9 cellular contexts compared by ENCODE assay signal in genomic region chr12:42235426-42235825, GRCh38. TPM values are rescaled to one million over a fixed set of nuclear protein-coding genes. Genes with fewer than 3 reads are reported as not detected.
A peak's percentile ranks its signal among the peaks of the same experiment; 100 is the strongest.
DNase-seq lines count a peak whose midpoint lies in the region; TF ChIP-seq lines count a peak whose summit lies in the region.
"Had no signal": no experiment of that assay in that cellular context is flagged by ENCODE, and none has a peak within 500 bp of the region (broad histone marks: within the 10 kb centered on the region; RNA-seq: fewer than 3 reads in every experiment).

No MANE protein-coding gene starts in this region.

- H3K27me3 Mint-ChIP-seq in activated T-cell treated with anti-CD3 and anti-CD28 coated beads, Interleukin-2, amount 50 U/mL, for 24 hours, result no peaks in the 10 kb centered on the region
- H3K27me3 Mint-ChIP-seq: activated CD8-positive, alpha-beta memory T cell treated with anti-CD3 and anti-CD28 coated beads, Interleukin-2, amount 10 ng/mL, durations not matched to agents 7 days and 5 days had no signal

- peaks cover 47% of the 10 kb centered on the region for H3K36me3 Mint-ChIP-seq in activated T-cell treated with anti-CD3 and anti-CD28 coated beads, Interleukin-2, amount 50 U/mL, for 24 hours (ENCODE audit: low read depth)

- peaks cover 0 to 8% (median 0%) of the 10 kb centered on the region in 4 donors for H3K36me3 ChIP-seq in transverse colon

- no peaks in the 10 kb centered on the region for H3K27me3 ChIP-seq in transverse colon

- H3K4me3 ChIP-seq in choroid plexus epithelial cell (ENCODE audit: low read depth, low read length), result no peak overlapping the region
- H3K4me3 ChIP-seq in transverse colon, result no peak overlapping the region

- peaks cover 0 to 44% (median 23%) of the 10 kb centered on the region in 4 donors for H3K4me1 ChIP-seq in transverse colon

- peak overlapping the region; percentile 53 to 97 (median 72) for H3K27ac ChIP-seq in transverse colon

- in situ Hi-C loops in transverse colon (cut with MboI; ENCODE audit: low pct_ligation_motif_present in 1 of 4, low pct_unique_long_range_greater_than_20kb in 1 of 4, low sequenced_read_pairs in 3 of 4), result loop anchor here in 2 of 4 donors (10.0 to 25.0 kb wide), 3 partner anchors 89 to 98 kb away; partner anchors contain the start of genes GXYLT1 (in 2 of the 2), PPHLN1 (in 2 of the 2) and ZCRB1 (in 2 of the 2)

- H3K9me3 ChIP-seq in transverse colon, result no peaks in the 10 kb centered on the region

- no peak for TF ChIP-seq POLR2A in transverse colon (IDR thresholded peaks at IDR 0.05)

- H3K9me3 Mint-ChIP-seq in activated T-cell treated with anti-CD3 and anti-CD28 coated beads, Interleukin-2, amount 50 U/mL, for 24 hours, result no peaks in the 10 kb centered on the region

- no peak for TF ChIP-seq EP300 in transverse colon (IDR thresholded peaks at IDR 0.05; ENCODE audit: low read depth)

- intact Hi-C loops in transverse colon (cut with DNase I; ENCODE audit: low total_unique reads), result loop anchor here (5.0 to 10.0 kb wide), 2 partner anchors 93 to 1121 kb away; partner anchors contain the start of gene GXYLT1

- no peak for TF ChIP-seq CTCF in choroid plexus epithelial cell (conservative IDR thresholded peaks at IDR 0.05; ENCODE audit: low read depth, low read length)
- no peak for TF ChIP-seq CTCF in transverse colon (IDR thresholded peaks at IDR 0.05)

- no peak for DNase-seq in activated T-cell treated with anti-CD3 and anti-CD28 coated beads, Interleukin-2, amount 50 U/mL, for 24 hours
- DNase-seq in activated T-cell treated with anti-CD3 and anti-CD28 coated beads, Interleukin-2, amount 50 U/mL, for 48 hours, result no peak
- DNase-seq in choroid plexus epithelial cell (ENCODE audit: low read depth), result peak; percentile 20
- peak; percentile 44 for DNase-seq in midbrain (lab: John Stamatoyannopoulos, UW)
- DNase-seq in transverse colon, result no peak
- no peak for DNase-seq in SKM-1 treated with dmso at 0.1 percent for 144 hours (lab: John Stamatoyannopoulos, UW; ENCODE audit: unreplicated experiment)
- DNase-seq in cerebellum (ENCODE audit: low spot score), result no peak
- DNase-seq in mucosa of gallbladder (ENCODE audit: low spot score), result no peak
- DNase-seq: activated CD8-positive, alpha-beta memory T cell treated with anti-CD3 and anti-CD28 coated beads, Interleukin-2, amount 10 ng/mL, durations not matched to agents 7 days and 5 days had no signal

- H3K4me1 Mint-ChIP-seq in activated T-cell treated with anti-CD3 and anti-CD28 coated beads, Interleukin-2, amount 50 U/mL, for 24 hours (ENCODE audit: low read depth), result peaks cover 62% of the 10 kb centered on the region

- no peak overlapping the region for H3K27ac Mint-ChIP-seq in activated T-cell treated with anti-CD3 and anti-CD28 coated beads, Interleukin-2, amount 50 U/mL, for 24 hours
- H3K27ac Mint-ChIP-seq: activated CD8-positive, alpha-beta memory T cell treated with anti-CD3 and anti-CD28 coated beads, Interleukin-2, amount 10 ng/mL, durations not matched to agents 7 days and 5 days had no signal

- 17% methylated on average over 1 of the region's 1 CpG for WGBS in transverse colon (ENCODE audit: low coverage in 1 of 2), 2 donors

- H3K4me3 Mint-ChIP-seq in activated T-cell treated with anti-CD3 and anti-CD28 coated beads, Interleukin-2, amount 50 U/mL, for 24 hours, result peak overlapping the region; percentile 46

RNA-seq across cellular contexts. Expression of gene YAF2, which starts 2.6 kb away (rescaled TPM):
- total RNA-seq in transverse colon, result 10 to 100 TPM; 22.7 to 55.4 (median 24.5) TPM
- total RNA-seq in cerebellum, result 58.5 TPM
- total RNA-seq in mucosa of gallbladder, result 23.8 TPM

Comparison
In these comparisons a context has a peak if more than half of its experiments do, and no peak if none do; other contexts are left out.
1. DNase-seq: peak in choroid plexus epithelial cell (single experiment) and midbrain (single experiment); none in activated T-cell treated with anti-CD3 and anti-CD28 coated beads, Interleukin-2, amount 50 U/mL, for 24 hours (single experiment), activated T-cell treated with anti-CD3 and anti-CD28 coated beads, Interleukin-2, amount 50 U/mL, for 48 hours (0 of 2), transverse colon (single experiment), SKM-1 treated with dmso at 0.1 percent for 144 hours (single experiment), cerebellum (single experiment) and mucosa of gallbladder (single experiment).